ENCODE assay signal across 8 cellular contexts in the genomic region with DNA sequence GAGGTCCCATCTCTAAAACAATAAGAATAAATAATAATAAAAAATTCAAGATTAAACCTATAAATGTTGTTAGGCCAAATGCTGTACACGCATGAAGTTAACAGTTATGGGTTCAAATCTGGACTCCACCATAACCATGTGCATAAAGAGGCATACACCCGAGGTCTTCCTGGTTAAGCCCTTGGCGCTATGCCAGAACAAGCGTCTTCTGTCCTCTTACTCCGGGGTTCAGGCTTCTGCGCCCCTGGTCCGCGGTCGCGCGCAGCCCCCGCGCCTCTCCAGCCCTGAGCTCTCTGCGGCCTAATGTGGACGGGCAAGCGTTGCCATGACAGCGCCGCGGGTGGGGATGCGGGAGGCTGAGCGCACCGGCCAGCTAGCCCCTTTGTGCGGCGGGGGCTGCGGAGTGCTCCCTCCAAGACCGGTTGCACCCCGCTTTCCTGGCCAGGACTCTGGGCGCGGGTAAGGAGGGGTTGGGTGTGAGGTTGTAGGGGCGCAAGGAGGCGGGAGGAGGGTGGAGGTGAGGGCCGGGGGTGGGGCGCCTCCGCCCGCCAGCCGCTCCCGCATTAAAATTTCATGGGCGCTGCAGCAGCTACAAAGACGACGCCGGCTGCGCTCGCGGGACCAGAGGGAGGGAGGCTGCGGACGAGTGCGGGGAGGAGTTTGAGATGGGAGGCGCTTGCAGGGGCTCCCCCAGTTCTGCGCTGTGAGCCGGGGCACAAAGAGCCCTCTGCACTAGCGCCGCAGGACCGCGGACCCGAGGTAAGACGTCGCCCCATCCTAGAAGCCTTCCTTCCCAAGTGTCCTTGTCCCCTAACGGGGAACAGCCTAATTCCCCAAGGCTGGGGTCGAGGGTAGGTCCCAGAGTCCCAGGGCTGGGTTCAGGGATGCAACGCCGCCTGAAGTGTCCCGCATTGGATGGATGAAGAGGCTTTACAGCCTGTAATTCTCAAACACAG. TPM values are rescaled to one million over a fixed set of nuclear protein-coding genes. Genes with fewer than 3 reads are reported as not detected.
DNase-seq lines count a peak whose midpoint lies in the region; ATAC-seq and TF ChIP-seq lines count a peak whose summit lies in the region.

A gene (plus strand): TSS at position 693 of the 956 bp plus-strand sequence.

- peak within 1 kb of the TSS; percentile 51 for H3K27ac ChIP-seq in CD8-positive, alpha-beta memory T cell (ENCODE audit: low read depth, low read length)
- H3K27ac ChIP-seq in mesodermal cell (ENCODE audit: low read depth, low read length, severe bottlenecking), result no peak within 1 kb of the TSS

- H3K27me3 Mint-ChIP-seq in CD8-positive, alpha-beta memory T cell, result peaks cover 0 to 2% of the 10 kb centered on the region in 2 donors

- POLR2A ChIA-PET in CD8-positive, alpha-beta memory T cell (lab: Charles Lee), result interaction anchor here (0.8 to 1.6 kb wide), 5 partner anchors 15 to 173 kb away, joined by 3 to 9 read pairs (median 4); a partner anchor contains a TSS

- CTCF ChIA-PET in CD8-positive, alpha-beta memory T cell (lab: Charles Lee), result interaction anchor here (0.9 to 1.4 kb wide), 7 partner anchors 9 to 143 kb away, joined by 3 to 6 read pairs (median 3); no protein-coding TSS in a partner anchor

- H3K27me3 ChIP-seq in CD8-positive, alpha-beta memory T cell (ENCODE audit: insufficient read depth, low read length, poor library complexity, severe bottlenecking), result no peaks in the 10 kb centered on the region

- H3K4me1 Mint-ChIP-seq in CD8-positive, alpha-beta memory T cell, result peaks cover 23 to 41% (median 28%) of the 10 kb centered on the region in 3 donors

- peak; percentile 63 for ATAC-seq in HG03066 (IDR thresholded peaks at IDR 0.05; ENCODE audit: low read depth, unreplicated experiment)
- ATAC-seq in HG03095 (IDR thresholded peaks at IDR 0.05; ENCODE audit: unreplicated experiment), result no peak

- H3K36me3 ChIP-seq in CD8-positive, alpha-beta memory T cell (ENCODE audit: insufficient read depth, low read length), result no peaks in the 10 kb centered on the region
- no peaks in the 10 kb centered on the region for H3K36me3 ChIP-seq in mesodermal cell (ENCODE audit: control insufficient read depth, insufficient read depth, low read length)

- peak within 1 kb of the TSS; percentile 78 to 98 (median 93) for H3K27ac Mint-ChIP-seq in CD8-positive, alpha-beta memory T cell

- H3K9me3 ChIP-seq in CD8-positive, alpha-beta memory T cell (ENCODE audit: low read length), result no peaks in the 10 kb centered on the region
- H3K9me3 ChIP-seq in mesodermal cell (ENCODE audit: control insufficient read depth, low read length), result no peaks in the 10 kb centered on the region

- peak; percentile 61 to 83 (median 69) for DNase-seq in CD8-positive, alpha-beta memory T cell
- DNase-seq in cerebellum (ENCODE audit: low spot score) (peak; percentile 24), NCI-H446 (lab: John Stamatoyannopoulos, UW) (no peak)
- peak; percentile 25 to 47 (median 38) for DNase-seq in stimulated activated naive CD4-positive, alpha-beta T cell (lab: John Stamatoyannopoulos, UW)

- H3K4me3 ChIP-seq in CD8-positive, alpha-beta memory T cell (ENCODE audit: low read length), result peak within 1 kb of the TSS; percentile 93
- peak within 1 kb of the TSS; percentile 55 for H3K4me3 ChIP-seq in WI38 (ENCODE audit: low read depth, low read length)
- H3K4me3 ChIP-seq in mesodermal cell (ENCODE audit: extremely low read depth, insufficient read depth, low read length, poor library complexity, severe bottlenecking), result peak within 1 kb of the TSS; percentile 30

- peaks cover 0 to 15% (median 0%) of the 10 kb centered on the region in 3 donors for H3K36me3 Mint-ChIP-seq in CD8-positive, alpha-beta memory T cell

- TF ChIP-seq CTCF in WI38 (IDR thresholded peaks at IDR 0.05; ENCODE audit: low read depth, low read length), result no peak

- peak within 1 kb of the TSS; percentile 92 to 99 (median 96) for H3K4me3 Mint-ChIP-seq in CD8-positive, alpha-beta memory T cell

- WGBS in mesodermal cell (ENCODE audit: insufficient coverage in 2 of 2), 2 experiments, result 9 to 10% methylated on average over 34 to 54 of the region's 62 CpGs

- H3K9me3 Mint-ChIP-seq in CD8-positive, alpha-beta memory T cell, result no peaks in the 10 kb centered on the region

- H3K4me1 ChIP-seq in CD8-positive, alpha-beta memory T cell (ENCODE audit: insufficient read depth, low read length), result peaks cover 19% of the 10 kb centered on the region
- peaks cover 4% of the 10 kb centered on the region for H3K4me1 ChIP-seq in mesodermal cell (ENCODE audit: control insufficient read depth, insufficient read depth, low read length, poor library complexity, severe bottlenecking)

RNA-seq across cellular contexts. Expression of the gene that starts here (rescaled TPM):
- total RNA-seq in CD8-positive, alpha-beta memory T cell, result 10 to 100 TPM; 52.2 to 57.5 TPM
- polyA plus RNA-seq in CD8-positive, alpha-beta memory T cell, result 3.9 TPM
- total RNA-seq in cerebellum, result 194 TPM
- polyA plus RNA-seq in mesodermal cell (2013, experiment 1 of 2), result 6.0 TPM
- polyA plus RNA-seq in mesodermal cell (2013, experiment 2 of 2), result 2.9 TPM

Comparison
In these comparisons a context has a peak if more than half of its experiments do, and no peak if none do; other contexts are left out.
1. DNase-seq: peak in CD8-positive, alpha-beta memory T cell (5 of 5), cerebellum (single experiment) and stimulated activated naive CD4-positive, alpha-beta T cell (6 of 6); none in NCI-H446 (0 of 2).
2. H3K4me3 ChIP-seq: peak in every context shown above with its lines; median percentile 93 in CD8-positive, alpha-beta memory T cell; 55 in WI38; 30 in mesodermal cell.